ENCODE assay signal across 13 cellular contexts in the genomic region with DNA sequence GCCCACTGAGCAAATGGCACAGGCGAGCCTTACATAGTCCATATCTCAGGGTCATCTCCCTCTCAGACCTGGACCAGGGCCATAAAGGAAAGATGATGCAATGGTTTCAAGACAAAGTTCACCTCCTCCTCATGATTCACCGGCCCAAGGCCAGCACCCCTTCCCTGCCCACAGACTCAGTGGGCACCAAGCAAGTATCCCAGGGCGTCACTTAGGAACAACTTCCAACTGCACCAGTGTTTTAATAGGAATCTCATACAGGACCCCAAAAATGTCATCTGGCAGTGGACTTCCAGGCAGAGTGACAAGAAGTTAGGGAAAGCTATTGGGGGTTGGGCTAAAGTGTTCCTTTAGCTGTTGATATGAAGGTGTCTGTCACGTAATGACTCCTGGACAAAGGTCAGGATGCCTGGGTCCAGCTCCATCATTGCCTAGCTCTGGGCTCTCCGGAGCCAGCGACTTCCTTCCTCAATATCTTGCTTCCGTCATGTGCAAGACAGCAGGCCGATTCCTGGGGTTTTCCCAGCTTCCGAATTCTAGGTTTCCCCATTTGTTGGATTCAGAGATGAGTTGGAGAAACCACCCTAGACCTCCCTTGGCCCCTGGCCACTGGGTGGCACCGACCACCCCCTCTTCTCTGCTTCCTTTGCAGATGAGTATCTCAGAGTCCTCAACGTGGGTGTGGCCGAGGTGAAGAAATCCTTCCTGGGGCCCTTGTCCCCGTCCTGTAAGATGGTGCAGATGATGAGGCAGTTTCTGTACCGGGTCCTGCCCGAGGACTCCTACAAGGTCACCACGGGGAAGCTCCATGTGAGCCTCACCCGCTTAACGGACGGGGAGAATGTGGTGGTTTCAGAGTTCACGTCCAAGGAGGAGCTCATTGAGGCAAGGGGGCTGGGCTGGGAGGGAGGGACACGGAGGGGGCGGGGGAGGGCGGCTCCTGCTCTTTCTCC. TPM values are rescaled to one million over a fixed set of nuclear protein-coding genes. Genes with fewer than 3 reads are reported as not detected.
DNase-seq lines count a peak whose midpoint lies in the region; ATAC-seq lines count a peak whose summit lies in the region.
"Had no signal": no experiment of that assay in that cellular context is flagged by ENCODE, and none has a peak within 500 bp of the region (broad histone marks: within the 10 kb centered on the region; RNA-seq: fewer than 3 reads in every experiment).

No MANE protein-coding gene starts in this region.

- POLR2A ChIA-PET in naive thymus-derived CD4-positive, alpha-beta T cell (lab: Charles Lee): interaction anchor here (0.6 kb wide), 1 partner anchor 23 kb away, joined by 3 read pairs; no protein-coding TSS in a partner anchor

- peak overlapping the region in 1 of 9 donors; percentile 78 for H3K27ac Mint-ChIP-seq in naive thymus-derived CD4-positive, alpha-beta T cell
- H3K27ac Mint-ChIP-seq: stimulated activated memory B cell treated with anti-CD40 and anti-IgM and Interleukin-4, amounts not matched to agents 10 μg/mL and 1 μg/mL and 100 μg/mL, for 72 hours; T-cell had no signal

- no peaks in the 10 kb centered on the region for H4K20me1 ChIP-seq in GM23248 (ENCODE audit: insufficient read depth)

- H3F3A ChIP-seq in GM23248 (ENCODE audit: insufficient read depth): 0 out of 2 replicates have a peak, but pooled peaks cover 4% of the 10 kb centered on the region

- 0 out of 2 replicates have a peak overlapping the region, but pooled peaks have one; percentile 32 for H2AFZ ChIP-seq in GM23248

- H3K4me1 ChIP-seq in GM23248 (ENCODE audit: insufficient read depth): peaks cover 9% of the 10 kb centered on the region
- H3K4me1 ChIP-seq in naive thymus-derived CD4-positive, alpha-beta T cell (ENCODE audit: control insufficient read depth in 2 of 2, insufficient read depth in 2 of 2, low read length in 2 of 2): peaks cover 0 to 10% of the 10 kb centered on the region in 2 donors

- H3K36me3 Mint-ChIP-seq in naive thymus-derived CD4-positive, alpha-beta T cell: no peaks in the 10 kb centered on the region
- H3K36me3 Mint-ChIP-seq: stimulated activated memory B cell treated with anti-CD40 and anti-IgM and Interleukin-4, amounts not matched to agents 10 μg/mL and 1 μg/mL and 100 μg/mL, for 72 hours; T-cell had no signal

- no peaks in the 10 kb centered on the region for H3K9me3 ChIP-seq in GM23248 (ENCODE audit: low read depth)
- H3K9me3 ChIP-seq in naive thymus-derived CD4-positive, alpha-beta T cell (ENCODE audit: control insufficient read depth in 2 of 3, low read length in 3 of 3): no peaks in the 10 kb centered on the region

- H3K36me3 ChIP-seq in GM23248 (ENCODE audit: low read depth): no peaks in the 10 kb centered on the region
- no peaks in the 10 kb centered on the region for H3K36me3 ChIP-seq in naive thymus-derived CD4-positive, alpha-beta T cell (ENCODE audit: control insufficient read depth in 2 of 3, insufficient read depth in 3 of 3, low read length in 3 of 3)

- peaks cover under 1 to 14% (median 1%) of the 10 kb centered on the region in 5 donors for H3K27me3 Mint-ChIP-seq in naive thymus-derived CD4-positive, alpha-beta T cell

- 69 to 72% methylated on average over 20 to 23 of the region's 23 CpGs for WGBS in GM23248 (ENCODE audit: low coverage in 1 of 2, low lambda C conversion rate in 2 of 2, missing lambda C conversion rate in 2 of 2), 2 experiments

- peak; percentile 87 for ATAC-seq in naive thymus-derived CD4-positive, alpha-beta T cell
- ATAC-seq in GM21825 (IDR thresholded peaks at IDR 0.05; ENCODE audit: unreplicated experiment): no peak
- no peak for ATAC-seq in HG03439 (IDR thresholded peaks at IDR 0.05; ENCODE audit: unreplicated experiment)
- ATAC-seq: stimulated activated memory B cell treated with anti-CD40 and anti-IgM and Interleukin-4, amounts not matched to agents 10 μg/mL and 1 μg/mL and 100 μg/mL, for 72 hours; T-cell had no signal

- peaks cover 5 to 13% (median 12%) of the 10 kb centered on the region in 7 donors for H3K4me1 Mint-ChIP-seq in naive thymus-derived CD4-positive, alpha-beta T cell
- H3K4me1 Mint-ChIP-seq: stimulated activated memory B cell treated with anti-CD40 and anti-IgM and Interleukin-4, amounts not matched to agents 10 μg/mL and 1 μg/mL and 100 μg/mL, for 72 hours had no signal

- H3K4me3 Mint-ChIP-seq in naive thymus-derived CD4-positive, alpha-beta T cell: no peak overlapping the region
- H3K4me3 Mint-ChIP-seq: stimulated activated memory B cell treated with anti-CD40 and anti-IgM and Interleukin-4, amounts not matched to agents 10 μg/mL and 1 μg/mL and 100 μg/mL, for 72 hours; T-cell had no signal

- H3K9ac ChIP-seq in GM23248: no peak overlapping the region

- no peaks in the 10 kb centered on the region for H3K9me3 Mint-ChIP-seq in naive thymus-derived CD4-positive, alpha-beta T cell
- H3K9me3 Mint-ChIP-seq: stimulated activated memory B cell treated with anti-CD40 and anti-IgM and Interleukin-4, amounts not matched to agents 10 μg/mL and 1 μg/mL and 100 μg/mL, for 72 hours; T-cell had no signal

- no peak overlapping the region for H3K4me2 ChIP-seq in GM23248 (ENCODE audit: unreplicated experiment)

- in situ Hi-C loops in GM23248 (cut with MboI): no loop called here

- H3K9me2 ChIP-seq in GM23248 (ENCODE audit: insufficient read depth): no peaks in the 10 kb centered on the region

- intact Hi-C loops in naive thymus-derived CD4-positive, alpha-beta T cell (cut with micrococcal nuclease): no loop called here

- no peaks in the 10 kb centered on the region for H3K79me2 ChIP-seq in GM23248 (ENCODE audit: insufficient read depth)

- no peak overlapping the region for H3K4me3 ChIP-seq in GM23248
- no peak overlapping the region for H3K4me3 ChIP-seq in naive thymus-derived CD4-positive, alpha-beta T cell (ENCODE audit: low read length)

- CTCF ChIA-PET in naive thymus-derived CD4-positive, alpha-beta T cell (lab: Charles Lee): interaction anchor here (4.2 kb wide), 1 partner anchor 11 kb away, joined by 14 read pairs; no protein-coding TSS in a partner anchor

- H3K27me3 ChIP-seq in GM23248 (replicated peaks; ENCODE audit: insufficient read depth): peaks cover 3% of the 10 kb centered on the region; the same call in 1 of the 2 replicates
- H3K27me3 ChIP-seq in naive thymus-derived CD4-positive, alpha-beta T cell (ENCODE audit: control insufficient read depth in 2 of 2, insufficient read depth in 2 of 2, low read length in 2 of 2): no peaks in the 10 kb centered on the region

- DNase-seq in GM23248 (peak; percentile 44), NOMO-1 treated with dmso at 0.1 percent for 144 hours (lab: John Stamatoyannopoulos, UW; ENCODE audit: unreplicated experiment) (peak; percentile 68), dermis blood vessel endothelial cell (peak; percentile 48), SW 1271 (lab: John Stamatoyannopoulos, UW) (no peak), NCI-H748 treated with DMSO at 0.1 percent for 48 hours (lab: John Stamatoyannopoulos, UW) (no peak)
- peak in 1 of 9 donors; percentile 19 for DNase-seq in naive thymus-derived CD4-positive, alpha-beta T cell
- DNase-seq: head of caudate nucleus, NCI-H2081 had no signal

- H3K27ac ChIP-seq in GM23248: no peak overlapping the region
- no peak overlapping the region for H3K27ac ChIP-seq in naive thymus-derived CD4-positive, alpha-beta T cell (ENCODE audit: low read depth, low read length)

RNA-seq across cellular contexts. Expression of gene PNPLA1, which starts 21.1 kb away (rescaled TPM):
- total RNA-seq in GM23248 (2014; rRNA removed; shearing (Covaris generic)): not detected in 2 replicates
- not detected in 2 replicates for polyA plus RNA-seq in GM23248 (2016; fragmentation: Nextera tagmentation; extraction: Ambion mirVana)
- not detected in 2 replicates for total RNA-seq in dermis blood vessel endothelial cell
- 1 to 10 TPM in 1 of 5 experiments, under 1 TPM in 1, not detected in 3; 0.66 to 2.0 TPM for total RNA-seq in naive thymus-derived CD4-positive, alpha-beta T cell
- polyA plus RNA-seq in naive thymus-derived CD4-positive, alpha-beta T cell: not detected
- total RNA-seq: H1 had no signal
- polyA plus RNA-seq: H1 had no signal

RNA-seq across cellular contexts. Expression of gene BNIP5, which starts 45.7 kb away (rescaled TPM):
- total RNA-seq in GM23248 (2014; rRNA removed; shearing (Covaris generic)): not detected in 2 replicates
- not detected in 2 replicates for polyA plus RNA-seq in GM23248 (2016; fragmentation: Nextera tagmentation; extraction: Ambion mirVana)
- total RNA-seq in dermis blood vessel endothelial cell: not detected in 2 replicates
- under 1 TPM in 1 of 5 experiments, not detected in 4; 0.05 TPM for total RNA-seq in naive thymus-derived CD4-positive, alpha-beta T cell
- polyA plus RNA-seq in naive thymus-derived CD4-positive, alpha-beta T cell: not detected
- total RNA-seq: H1 had no signal
- polyA plus RNA-seq: H1 had no signal

Comparison
In these comparisons a context has a peak if more than half of its experiments do, and no peak if none do; other contexts are left out.
1. DNase-seq: peak in GM23248 (single experiment), NOMO-1 treated with dmso at 0.1 percent for 144 hours (single experiment) and dermis blood vessel endothelial cell (single experiment); none in SW 1271 (0 of 2) and NCI-H748 treated with DMSO at 0.1 percent for 48 hours (single experiment).